ENCODE assay signal across 8 cellular contexts in the genomic region with DNA sequence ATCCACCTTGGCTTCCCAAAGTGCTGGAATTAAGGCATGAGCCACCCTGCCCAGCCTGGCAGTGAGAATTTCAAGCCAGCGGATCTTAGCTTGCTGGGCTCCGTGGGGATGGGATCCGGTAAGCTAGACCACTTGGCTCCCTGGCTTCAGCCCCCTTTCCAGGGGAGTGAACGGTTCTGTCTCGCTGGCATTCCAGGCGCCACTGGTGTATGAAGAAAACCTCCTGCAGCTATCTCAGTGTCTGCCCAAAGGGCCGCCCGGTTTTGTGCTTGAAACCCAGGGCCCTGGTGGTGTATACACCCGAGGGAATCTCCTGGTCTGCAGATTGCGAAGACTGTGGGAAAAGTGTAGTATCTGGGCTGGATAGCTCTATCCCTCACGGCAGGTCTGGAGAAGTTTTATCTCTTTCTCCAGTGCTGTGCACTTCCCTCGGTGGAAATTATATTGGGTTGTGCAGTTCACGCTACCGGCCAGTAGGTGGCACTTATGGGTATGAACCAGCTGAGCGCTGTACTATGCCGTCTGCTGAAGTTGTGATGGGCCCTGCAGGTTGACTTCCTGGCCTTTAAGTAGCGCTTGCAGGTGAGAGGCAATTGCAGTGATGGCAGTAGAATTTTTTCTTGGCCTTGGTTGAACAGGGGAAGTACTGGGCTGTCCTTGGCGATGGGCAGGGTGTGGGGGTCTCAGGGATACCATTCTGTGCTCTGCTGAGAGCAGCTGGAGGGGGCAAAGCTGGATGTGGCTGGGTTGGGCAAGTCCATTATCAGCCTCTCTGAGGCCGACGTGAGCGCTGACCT.
DNase-seq lines count a peak whose midpoint lies in the region; ATAC-seq and TF ChIP-seq lines count a peak whose summit lies in the region.

No MANE protein-coding gene starts in this region.

- no peaks in the 10 kb centered on the region for H3K27me3 ChIP-seq in lung (ENCODE audit: control insufficient read depth, insufficient read depth)

- H3K27ac ChIP-seq in lung (ENCODE audit: low read depth in 1 of 2, low read length in 1 of 2) = no peak overlapping the region

- DNase-seq in NCI-H2227 (lab: John Stamatoyannopoulos, UW; ENCODE audit: unreplicated experiment) (peak; percentile 58), NCI-H2227 treated with DMSO at 0.1 percent for 48 hours (lab: John Stamatoyannopoulos, UW) (no peak), HuH-7.5 (ENCODE audit: low spot score) (peak; percentile 28), UCSD-AML1 (lab: John Stamatoyannopoulos, UW; ENCODE audit: unreplicated experiment) (peak; percentile 15), choroid plexus epithelial cell (ENCODE audit: low read depth) (peak; percentile 75), lung (ENCODE audit: low spot score) (no peak)
- DNase-seq in stimulated activated naive CD8-positive, alpha-beta T cell treated with anti-CD3 and anti-CD28 coated beads, Interleukin-15, Interleukin-2, amounts not matched to agents 100 U/mL and 50 U/mL, for 24 hours = peak; percentile 57

- no peak overlapping the region for H3K4me3 ChIP-seq in choroid plexus epithelial cell (ENCODE audit: low read depth, low read length)
- H3K4me3 ChIP-seq in lung = no peak overlapping the region

- ATAC-seq in GM21825 (IDR thresholded peaks at IDR 0.05; ENCODE audit: unreplicated experiment) = peak; percentile 99
- peak; percentile 58 for ATAC-seq in lung (ENCODE audit: insufficient read depth, low FRiP score)
- ATAC-seq in stimulated activated naive CD8-positive, alpha-beta T cell treated with anti-CD3 and anti-CD28 coated beads, Interleukin-15, Interleukin-2, amounts not matched to agents 100 U/mL and 50 U/mL, for 24 hours = peak; percentile 89

- TF ChIP-seq CTCF in choroid plexus epithelial cell (conservative IDR thresholded peaks at IDR 0.05; ENCODE audit: low read depth, low read length) (peak; percentile 85), lung (IDR thresholded peaks at IDR 0.05; ENCODE audit: control extremely low read depth, extremely low read depth) (peak; percentile 60)

- no peaks in the 10 kb centered on the region for H3K36me3 ChIP-seq in lung (ENCODE audit: control insufficient read depth in 2 of 2, insufficient read depth in 2 of 2, low read length in 2 of 2)

- no peaks in the 10 kb centered on the region for H3K4me1 ChIP-seq in lung (ENCODE audit: control insufficient read depth in 2 of 2, insufficient read depth in 2 of 2, low read length in 2 of 2)

- H3K9me3 ChIP-seq in lung (ENCODE audit: control insufficient read depth in 2 of 2, insufficient read depth in 1 of 2, low read length in 1 of 2) = peaks cover 0 to 3% of the 10 kb centered on the region in 2 donors

- 50 to 58% methylated on average over 21 of the region's 21 CpGs for WGBS in lung, 2 donors

Comparison
In these comparisons a context has a peak if more than half of its experiments do, and no peak if none do; other contexts are left out.
1. DNase-seq: peak in NCI-H2227 (single experiment), HuH-7.5 (single experiment), UCSD-AML1 (single experiment), choroid plexus epithelial cell (single experiment) and stimulated activated naive CD8-positive, alpha-beta T cell treated with anti-CD3 and anti-CD28 coated beads, Interleukin-15, Interleukin-2, amounts not matched to agents 100 U/mL and 50 U/mL, for 24 hours (single experiment); none in NCI-H2227 treated with DMSO at 0.1 percent for 48 hours (single experiment) and lung (single experiment).
2. Peak in every context shown above with its lines, with median percentiles within 50 percentile points of each other: ATAC-seq.